In the genomic region with DNA sequence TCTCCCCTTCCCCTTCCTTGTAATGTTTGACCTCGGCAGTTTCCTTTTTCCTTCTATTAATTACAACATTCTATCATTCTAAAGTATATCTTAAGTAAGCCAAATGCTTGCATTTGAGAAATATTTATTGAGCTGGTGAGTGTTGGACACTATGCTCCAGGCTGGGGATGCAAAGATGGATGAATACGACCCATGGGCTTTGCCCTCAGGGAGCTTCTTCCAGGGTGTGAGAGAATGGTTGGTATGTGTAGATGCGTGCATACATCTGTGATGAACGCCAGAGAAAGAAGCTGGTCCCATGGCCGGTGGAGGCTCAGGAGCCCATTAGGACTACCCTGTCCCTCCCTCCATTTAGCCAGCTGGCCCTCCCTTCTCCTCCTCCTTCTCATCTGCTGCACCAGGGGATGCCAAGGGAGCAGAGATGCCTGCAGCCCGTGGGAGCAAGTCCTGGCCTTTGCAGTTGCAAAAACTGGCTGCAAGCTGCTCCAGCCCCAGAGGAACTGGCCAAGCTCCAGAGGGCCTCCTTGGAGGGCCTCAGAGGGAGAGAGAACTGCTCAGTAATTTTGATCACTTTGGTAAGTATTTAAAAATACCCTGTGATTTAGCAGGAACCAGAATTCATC, we compare ENCODE assay signal across 15 cellular contexts.
DNase-seq lines count a peak whose midpoint lies in the region; ATAC-seq and TF ChIP-seq lines count a peak whose summit lies in the region.
"Had no signal": no experiment of that assay in that cellular context is flagged by ENCODE, and none has a peak within 500 bp of the region (broad histone marks: within the 10 kb centered on the region; RNA-seq: fewer than 3 reads in every experiment).

No MANE protein-coding gene starts in this region.

- WGBS in hepatocyte (ENCODE audit: low lambda C conversion rate, missing lambda C conversion rate) = 86% methylated on average over 6 of the region's 6 CpGs
- WGBS in suprapubic skin = 73% methylated on average over 6 of the region's 6 CpGs

- peak overlapping the region; percentile 66 for H3K27ac ChIP-seq in hepatocyte
- peak overlapping the region; percentile 73 for H3K27ac ChIP-seq in suprapubic skin
- H3K27ac ChIP-seq: foreskin keratinocyte, neutrophil had no signal

- intact Hi-C loops in natural killer cell (cut with micrococcal nuclease) = no loop called here

- H3K79me2 ChIP-seq in hepatocyte = no peaks in the 10 kb centered on the region

- H3K4me3 ChIP-seq in hepatocyte (no peak overlapping the region), suprapubic skin (no peak overlapping the region)

- ATAC-seq in natural killer cell = no peak

- no peaks in the 10 kb centered on the region for H3K27me3 Mint-ChIP-seq in natural killer cell (ENCODE audit: low read depth in 2 of 2)
- H3K27me3 Mint-ChIP-seq: memory B cell had no signal

- H3K9me3 ChIP-seq in hepatocyte (ENCODE audit: low read depth) (no peaks in the 10 kb centered on the region), suprapubic skin (no peaks in the 10 kb centered on the region)
- H3K9me3 ChIP-seq: neutrophil had no signal

- no peaks in the 10 kb centered on the region for H3K36me3 ChIP-seq in hepatocyte (replicated peaks; ENCODE audit: insufficient read depth, low read depth)
- H3K36me3 ChIP-seq in suprapubic skin = no peaks in the 10 kb centered on the region
- H3K36me3 ChIP-seq: neutrophil had no signal

- no peaks in the 10 kb centered on the region for H3K9me2 ChIP-seq in hepatocyte (replicated peaks; ENCODE audit: insufficient read depth)

- H3K9me3 Mint-ChIP-seq in natural killer cell = no peaks in the 10 kb centered on the region
- H3K9me3 Mint-ChIP-seq: memory B cell had no signal

- no peak for TF ChIP-seq POLR2A in suprapubic skin (IDR thresholded peaks at IDR 0.05)

- H3K4me1 ChIP-seq in hepatocyte (ENCODE audit: insufficient read depth) = peaks cover 16% of the 10 kb centered on the region
- H3K4me1 ChIP-seq in suprapubic skin = peaks cover 36% of the 10 kb centered on the region

- H3K4me1 Mint-ChIP-seq in natural killer cell = peaks cover 9 to 14% of the 10 kb centered on the region in 2 donors
- H3K4me1 Mint-ChIP-seq: memory B cell had no signal

- H2AFZ ChIP-seq in hepatocyte = no peak overlapping the region

- peak; percentile 44 to 91 for DNase-seq in NCI-H446 (lab: John Stamatoyannopoulos, UW)
- peak; percentile 38 for DNase-seq in ecto neural progenitor cell (ENCODE audit: low spot score)
- DNase-seq in hepatocyte (ENCODE audit: low spot score) = no peak
- no peak for DNase-seq in suprapubic skin (ENCODE audit: low spot score in 2 of 2)
- DNase-seq in NCI-H510A (lab: John Stamatoyannopoulos, UW) = no peak
- no peak for DNase-seq in pons (ENCODE audit: low spot score)
- DNase-seq in activated gamma-delta T cell (lab: John Stamatoyannopoulos, UW) = no peak
- no peak for DNase-seq in natural killer cell
- DNase-seq: DMS53, NCI-H1105, NCI-H2227 treated with DMSO at 0.1 percent for 48 hours, OCI-M1 had no signal

- no peak for TF ChIP-seq EP300 in suprapubic skin (IDR thresholded peaks at IDR 0.05)

- no peak for TF ChIP-seq CTCF in hepatocyte (IDR thresholded peaks at IDR 0.05; ENCODE audit: poor library complexity)
- TF ChIP-seq CTCF in suprapubic skin (IDR thresholded peaks at IDR 0.05) = no peak
- no peak for TF ChIP-seq CTCF in natural killer cell (IDR thresholded peaks at IDR 0.05)

- no peak overlapping the region for H3K27ac Mint-ChIP-seq in natural killer cell
- H3K27ac Mint-ChIP-seq: memory B cell had no signal

- no peaks in the 10 kb centered on the region for H4K20me1 ChIP-seq in hepatocyte (ENCODE audit: insufficient read depth, poor library complexity, severe bottlenecking)

- no peaks in the 10 kb centered on the region for H3K27me3 ChIP-seq in hepatocyte
- H3K27me3 ChIP-seq in suprapubic skin = no peaks in the 10 kb centered on the region
- H3K27me3 ChIP-seq: foreskin keratinocyte, neutrophil had no signal

- no peak overlapping the region for H3K4me3 Mint-ChIP-seq in natural killer cell
- H3K4me3 Mint-ChIP-seq: memory B cell had no signal

- H3K36me3 Mint-ChIP-seq in natural killer cell = peaks cover 6% of the 10 kb centered on the region

- no peak overlapping the region for H3K4me2 ChIP-seq in hepatocyte

Comparison
In these comparisons a context has a peak if more than half of its experiments do, and no peak if none do; other contexts are left out.
1. DNase-seq: peak in NCI-H446 (2 of 2) and ecto neural progenitor cell (single experiment); none in hepatocyte (single experiment), suprapubic skin (0 of 2), NCI-H510A (single experiment), pons (single experiment), activated gamma-delta T cell (single experiment) and natural killer cell (single experiment).